ENCODE assay signal across 7 cellular contexts in genomic region chrX:101051153-101051548, GRCh38. TPM values are rescaled to one million over a fixed set of nuclear protein-coding genes. Genes with fewer than 3 reads are reported as not detected.
DNase-seq lines count a peak whose midpoint lies in the region; ATAC-seq, FAIRE-seq and TF ChIP-seq lines count a peak whose summit lies in the region.

No MANE protein-coding gene starts in this region.

- CTCF ChIA-PET in HEK293T (lab: Yijun Ruan, JAX): no interaction called here

- peak; percentile 4 for ATAC-seq in GM19467 (IDR thresholded peaks at IDR 0.05; ENCODE audit: unreplicated experiment)
- peak; percentile 3 for ATAC-seq in HG03571 (IDR thresholded peaks at IDR 0.05; ENCODE audit: unreplicated experiment)
- ATAC-seq in central memory CD8-positive, alpha-beta T cell (replicated peaks; ENCODE audit: extremely low read depth, poor library complexity, severe bottlenecking): no peak
- peak in 1 of 3 donors; percentile 3 for ATAC-seq in natural killer cell

- intact Hi-C loops in natural killer cell (cut with micrococcal nuclease): no loop called here

- peaks cover 14% of the 10 kb centered on the region for H3K4me1 Mint-ChIP-seq in central memory CD8-positive, alpha-beta T cell
- peaks cover 5 to 23% of the 10 kb centered on the region in 2 donors for H3K4me1 Mint-ChIP-seq in natural killer cell

- no peak for FAIRE-seq in GM12892 (lab: Jason Lieb, UNC)

- peak overlapping the region; percentile 90 for H3K27ac Mint-ChIP-seq in central memory CD8-positive, alpha-beta T cell (ENCODE audit: low read depth)
- H3K27ac Mint-ChIP-seq in natural killer cell: peak overlapping the region; percentile 92 to 98

- H3K36me3 Mint-ChIP-seq in central memory CD8-positive, alpha-beta T cell (ENCODE audit: insufficient read depth): peaks cover 4% of the 10 kb centered on the region
- no peaks in the 10 kb centered on the region for H3K36me3 Mint-ChIP-seq in natural killer cell

- TF ChIP-seq CTCF in natural killer cell (IDR thresholded peaks at IDR 0.05) (no peak), GM10266 (IDR thresholded peaks at IDR 0.05; ENCODE audit: control insufficient read depth, insufficient read depth, low read depth, missing control alignments) (no peak)

- no peak for DNase-seq in central memory CD8-positive, alpha-beta T cell (ENCODE audit: low spot score in 2 of 2)
- DNase-seq in natural killer cell (no peak), GM10266 (ENCODE audit: extremely low spot score) (no peak), HEK293T (ENCODE audit: extremely low spot score) (no peak), GM12892 (ENCODE audit: insufficient read length) (no peak)

- POLR2A ChIA-PET in HEK293T (lab: Yijun Ruan, JAX): no interaction called here

- no peaks in the 10 kb centered on the region for H3K9me3 Mint-ChIP-seq in central memory CD8-positive, alpha-beta T cell
- no peaks in the 10 kb centered on the region for H3K9me3 Mint-ChIP-seq in natural killer cell

- no peaks in the 10 kb centered on the region for H3K27me3 Mint-ChIP-seq in central memory CD8-positive, alpha-beta T cell
- H3K27me3 Mint-ChIP-seq in natural killer cell (ENCODE audit: low read depth in 2 of 2): no peaks in the 10 kb centered on the region

- TF ChIP-seq POLR2A in GM12892 (IDR thresholded peaks at IDR 0.05; ENCODE audit: low read depth, low read length): no peak

- peak overlapping the region; percentile 82 for H3K4me3 Mint-ChIP-seq in central memory CD8-positive, alpha-beta T cell
- H3K4me3 Mint-ChIP-seq in natural killer cell: peak overlapping the region; percentile 90

TF ChIP-seq in HEK293T, 16 proteins besides CTCF, POLR2A, EP300 and RAD21:
- TF ChIP-seq ARNT (IDR thresholded peaks at IDR 0.05) (no peak), LEF1 (IDR thresholded peaks at IDR 0.05; ENCODE audit: borderline replicate concordance) (no peak), SUZ12 (IDR thresholded peaks at IDR 0.05) (no peak), SP1 (IDR thresholded peaks at IDR 0.05) (no peak), L3MBTL2 (conservative IDR thresholded peaks at IDR 0.05) (no peak), FOXK2 (IDR thresholded peaks at IDR 0.05) (no peak), ELF4 (IDR thresholded peaks at IDR 0.05) (no peak), BHLHE40 (IDR thresholded peaks at IDR 0.05; ENCODE audit: borderline replicate concordance) (no peak)

RNA-seq across cellular contexts. Expression of gene TRMT2B, which starts 0.8 kb away (rescaled TPM):
- 10 to 100 TPM; 31.2 to 37.1 (median 36.7) TPM for total RNA-seq in natural killer cell
- 8.6 TPM for polyA plus RNA-seq in GM12892 (2012; ENCODE audit: missing spikeins)

RNA-seq across cellular contexts. Expression of gene TMEM35A, which starts 27.5 kb away (rescaled TPM):
- not detected for total RNA-seq in natural killer cell
- not detected for polyA plus RNA-seq in GM12892 (2012; ENCODE audit: missing spikeins)

RNA-seq across cellular contexts. Expression of gene CENPI, which starts 46.9 kb away (rescaled TPM):
- total RNA-seq in natural killer cell: 1 to 10 TPM; 1.0 to 1.6 (median 1.2) TPM
- polyA plus RNA-seq in GM12892 (2012; ENCODE audit: missing spikeins): 12.8 TPM
